ENCODE assay signal across 8 cellular contexts in the genomic region with DNA sequence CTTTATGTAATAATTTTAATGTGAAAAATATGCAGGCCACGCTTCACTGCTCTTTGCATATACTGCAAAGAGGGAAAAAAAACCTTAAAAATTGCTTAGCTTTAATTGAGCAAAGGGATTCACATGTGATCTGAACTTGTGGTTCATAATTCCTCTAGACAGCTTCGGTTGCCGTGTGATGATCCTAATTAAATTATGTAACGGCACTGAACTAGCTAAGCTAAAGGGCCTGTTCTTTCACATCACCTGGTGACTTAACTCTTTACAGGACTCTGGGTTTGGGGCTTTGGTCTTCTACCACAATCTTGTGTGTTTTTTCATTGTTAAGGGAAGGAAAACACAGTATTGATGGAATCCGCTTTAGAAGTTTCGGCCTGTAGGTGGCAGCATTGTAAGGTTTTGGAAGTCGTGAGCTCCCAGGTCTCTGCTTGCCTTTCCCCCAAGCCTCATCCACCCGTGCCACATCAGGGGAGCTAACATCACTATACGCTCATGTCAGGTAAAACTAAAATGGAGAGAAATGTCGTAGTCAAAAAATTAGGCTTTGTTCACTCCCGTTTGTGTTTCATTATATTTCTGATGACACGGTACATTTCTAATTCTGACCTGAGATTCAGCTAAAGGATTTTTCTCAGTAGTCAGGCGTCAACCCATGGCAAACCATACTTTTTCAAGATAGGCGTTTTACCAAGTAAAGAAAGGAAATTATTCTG.
DNase-seq lines count a peak whose midpoint lies in the region; ATAC-seq and TF ChIP-seq lines count a peak whose summit lies in the region.

No MANE protein-coding gene starts in this region.

- H3K36me3 ChIP-seq in CD4-positive, CD25-positive, alpha-beta regulatory T cell (ENCODE audit: control insufficient read depth, insufficient read depth, low read length) = no peaks in the 10 kb centered on the region
- H3K36me3 ChIP-seq in MM.1S (replicated peaks; ENCODE audit: insufficient read depth, low read length) (no peaks in the 10 kb centered on the region), ascending aorta (no peaks in the 10 kb centered on the region), gastrocnemius medialis (no peaks in the 10 kb centered on the region)

- in situ Hi-C loops in gastrocnemius medialis (cut with MboI; ENCODE audit: low sequenced_read_pairs in 4 of 4) = no loop called here

- no peak for TF ChIP-seq POLR2A in gastrocnemius medialis (IDR thresholded peaks at IDR 0.05)

- no peak overlapping the region for H3K4me3 ChIP-seq in CD4-positive, CD25-positive, alpha-beta regulatory T cell (ENCODE audit: low read depth, low read length)
- H3K4me3 ChIP-seq in MM.1S (ENCODE audit: low read length) = no peak overlapping the region
- H3K4me3 ChIP-seq in ascending aorta = no peak overlapping the region
- H3K4me3 ChIP-seq in gastrocnemius medialis = peak overlapping the region in 2 of 4 donors; percentile 17 to 21

- H3K4me3 Mint-ChIP-seq in CD4-positive, CD25-positive, alpha-beta regulatory T cell = no peak overlapping the region

- peak in 2 of 3 donors; percentile 10 to 59 for DNase-seq in CD4-positive, CD25-positive, alpha-beta regulatory T cell
- DNase-seq in MM.1S = peak; percentile 71
- peak; percentile 17 for DNase-seq in SHP77 treated with DMSO at 0.1 percent for 48 hours (lab: John Stamatoyannopoulos, UW)
- peak in 1 of 2 donors; percentile 78 for DNase-seq in ascending aorta (ENCODE audit: low spot score in 2 of 2)
- peak in 45 of 51 donors; percentile 1 to 91 (median 37) for DNase-seq in hypothalamus (lab: John Stamatoyannopoulos, UW)
- peak; percentile 34 to 42 for DNase-seq in gastrocnemius medialis

- peak overlapping the region; percentile 21 for H2AFZ ChIP-seq in MM.1S (ENCODE audit: low read length)

- intact Hi-C loops in ascending aorta (cut with DNase I) = loop anchor here (5.0 to 10.0 kb wide), 7 partner anchors 59 to 1353 kb away; partner anchors contain the start of genes CDIN1 and MEIS2
- intact Hi-C loops in gastrocnemius medialis (cut with DNase I; ENCODE audit: low total_unique reads) = loop anchor here (5.0 kb wide), 1 partner anchor 234 kb away; no protein-coding TSS in a partner anchor

- no peaks in the 10 kb centered on the region for H3K79me2 ChIP-seq in MM.1S (ENCODE audit: low read length)

- no peak overlapping the region for H3K9ac ChIP-seq in MM.1S (ENCODE audit: low read length)

- H3K9me3 ChIP-seq in CD4-positive, CD25-positive, alpha-beta regulatory T cell (ENCODE audit: control insufficient read depth in 2 of 2, low read length in 2 of 2) = no peaks in the 10 kb centered on the region
- no peaks in the 10 kb centered on the region for H3K9me3 ChIP-seq in MM.1S (replicated peaks; ENCODE audit: insufficient read depth, low read length)
- no peaks in the 10 kb centered on the region for H3K9me3 ChIP-seq in ascending aorta
- H3K9me3 ChIP-seq in gastrocnemius medialis = no peaks in the 10 kb centered on the region

- no peak for ATAC-seq in CD4-positive, CD25-positive, alpha-beta regulatory T cell (ENCODE audit: low read depth in 2 of 2)
- ATAC-seq in GM19455 (IDR thresholded peaks at IDR 0.05; ENCODE audit: unreplicated experiment) (peak; percentile 82), gastrocnemius medialis (peak; percentile 77 to 82), HG03139 (IDR thresholded peaks at IDR 0.05; ENCODE audit: unreplicated experiment) (no peak)

- H3K4me2 ChIP-seq in MM.1S (ENCODE audit: low read depth, low read length) = peak overlapping the region; percentile 48; the same call in 1 of the 2 replicates

- H4K20me1 ChIP-seq in MM.1S (ENCODE audit: insufficient read depth, low read length) = no peaks in the 10 kb centered on the region

- peaks cover 0 to 1% (median 0%) of the 10 kb centered on the region in 7 donors for H3K9me3 Mint-ChIP-seq in CD4-positive, CD25-positive, alpha-beta regulatory T cell

- no peaks in the 10 kb centered on the region for H3K4me1 Mint-ChIP-seq in CD4-positive, CD25-positive, alpha-beta regulatory T cell

- no peak overlapping the region for H3K27ac Mint-ChIP-seq in CD4-positive, CD25-positive, alpha-beta regulatory T cell

- no peaks in the 10 kb centered on the region for H3K36me3 Mint-ChIP-seq in CD4-positive, CD25-positive, alpha-beta regulatory T cell

- no peaks in the 10 kb centered on the region for H3K9me2 ChIP-seq in MM.1S (replicated peaks; ENCODE audit: insufficient read depth, low read length)

- no peaks in the 10 kb centered on the region for H3K27me3 ChIP-seq in CD4-positive, CD25-positive, alpha-beta regulatory T cell (ENCODE audit: control insufficient read depth, insufficient read depth, low read length)
- H3K27me3 ChIP-seq in MM.1S (replicated peaks; ENCODE audit: insufficient read depth, low read length) = no peaks in the 10 kb centered on the region
- H3K27me3 ChIP-seq in ascending aorta = no peaks in the 10 kb centered on the region
- H3K27me3 ChIP-seq in gastrocnemius medialis = no peaks in the 10 kb centered on the region

- TF ChIP-seq CTCF in MM.1S (IDR thresholded peaks at IDR 0.05; ENCODE audit: low read length) = peak; percentile 79
- peak; percentile 53 to 81 (median 69) for TF ChIP-seq CTCF in ascending aorta (IDR thresholded peaks at IDR 0.05)
- TF ChIP-seq CTCF in gastrocnemius medialis (IDR thresholded peaks at IDR 0.05 in 4 of 5, conservative IDR thresholded peaks at IDR 0.05 in 1 of 5) = peak; percentile 30 to 79 (median 62)

- H3F3A ChIP-seq in MM.1S (ENCODE audit: insufficient read depth, low read length) = no peaks in the 10 kb centered on the region

- H3K27me3 Mint-ChIP-seq in CD4-positive, CD25-positive, alpha-beta regulatory T cell = no peaks in the 10 kb centered on the region

- no peaks in the 10 kb centered on the region for H3K4me1 ChIP-seq in CD4-positive, CD25-positive, alpha-beta regulatory T cell (ENCODE audit: control insufficient read depth, insufficient read depth, low read length, poor library complexity, severe bottlenecking)
- H3K4me1 ChIP-seq in MM.1S (ENCODE audit: low read length) = no peaks in the 10 kb centered on the region
- peaks cover 0 to 21% of the 10 kb centered on the region in 2 donors for H3K4me1 ChIP-seq in ascending aorta
- H3K4me1 ChIP-seq in gastrocnemius medialis = peaks cover 0 to 5% of the 10 kb centered on the region in 2 donors

- H3K27ac ChIP-seq in CD4-positive, CD25-positive, alpha-beta regulatory T cell (ENCODE audit: insufficient read depth, low read length, poor library complexity, severe bottlenecking) = no peak overlapping the region
- no peak overlapping the region for H3K27ac ChIP-seq in MM.1S (ENCODE audit: low read length)
- H3K27ac ChIP-seq in ascending aorta = peak overlapping the region; percentile 15 to 46
- no peak overlapping the region for H3K27ac ChIP-seq in gastrocnemius medialis

Comparison
In these comparisons a context has a peak if more than half of its experiments do, and no peak if none do; other contexts are left out.
1. ATAC-seq: peak in GM19455 (single experiment) and gastrocnemius medialis (2 of 2); none in CD4-positive, CD25-positive, alpha-beta regulatory T cell (0 of 2) and HG03139 (single experiment).
2. H3K27ac ChIP-seq: peak in ascending aorta (2 of 2); none in CD4-positive, CD25-positive, alpha-beta regulatory T cell (single experiment), MM.1S (single experiment) and gastrocnemius medialis (0 of 4).
3. Peak in every context shown above with its lines, with median percentiles within 50 percentile points of each other: CTCF ChIP-seq.